In the genomic region with DNA sequence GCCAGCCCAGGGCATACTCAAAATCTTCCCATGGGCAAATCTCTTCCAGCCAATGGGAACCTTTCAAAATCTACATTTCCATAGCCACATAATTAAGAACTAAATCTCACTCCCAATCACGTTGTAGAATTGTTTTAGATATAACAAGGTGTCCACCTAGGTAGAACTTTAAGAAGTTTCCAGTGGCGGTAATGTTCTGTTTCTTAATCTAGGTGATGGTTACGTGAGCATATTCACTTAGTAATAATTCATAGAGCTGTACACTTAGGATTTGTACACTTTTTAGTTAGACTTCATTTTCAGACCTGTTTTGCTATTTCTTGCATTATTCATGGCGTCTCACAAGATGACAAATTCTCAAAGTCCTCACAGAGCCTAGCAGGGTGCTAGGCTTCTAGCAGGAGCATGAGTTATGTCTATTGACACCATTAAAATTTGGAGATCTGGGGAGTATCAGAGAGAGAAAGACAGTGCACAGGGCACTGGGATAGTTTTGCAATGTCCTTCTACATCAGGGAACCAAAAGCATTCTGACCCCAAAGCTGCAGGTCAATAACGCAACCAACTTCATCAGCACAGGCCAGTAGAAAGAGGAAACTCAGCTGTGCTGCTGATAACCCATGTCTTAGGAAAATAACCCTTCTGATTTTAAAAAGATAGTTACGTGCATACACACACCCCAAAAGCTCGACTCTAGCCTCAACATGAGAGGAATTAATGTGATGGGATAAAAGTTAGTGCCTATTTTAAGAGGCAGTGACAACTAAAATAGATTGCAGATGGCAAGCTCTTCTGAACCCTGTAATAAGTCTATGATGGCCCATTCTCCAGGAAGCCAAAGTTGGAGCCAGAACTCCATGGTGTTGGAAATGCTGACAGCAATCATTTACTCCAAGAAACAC, we compare ENCODE assay signal across 13 cellular contexts.
DNase-seq lines count a peak whose midpoint lies in the region; ATAC-seq, FAIRE-seq and TF ChIP-seq lines count a peak whose summit lies in the region.
"Had no signal": no experiment of that assay in that cellular context is flagged by ENCODE, and none has a peak within 500 bp of the region (broad histone marks: within the 10 kb centered on the region; RNA-seq: fewer than 3 reads in every experiment).

No MANE protein-coding gene starts in this region.

- no peak for TF ChIP-seq EP300 in A549 (IDR thresholded peaks at IDR 0.05)

- no peak overlapping the region for H3K4me3 ChIP-seq in A549
- no peak overlapping the region for H3K4me3 ChIP-seq in adrenal gland
- no peak overlapping the region for H3K4me3 ChIP-seq in mucosa of descending colon
- H3K4me3 ChIP-seq in MM.1S (ENCODE audit: low read length), result no peak overlapping the region

- H3K27ac Mint-ChIP-seq in IgD-negative memory B cell, result peak overlapping the region; percentile 39 to 85 (median 51)
- H3K27ac Mint-ChIP-seq: CD4-positive, CD25-positive, alpha-beta regulatory T cell had no signal

- no peaks in the 10 kb centered on the region for H3K9me3 Mint-ChIP-seq in IgD-negative memory B cell

- DNase-seq in A549 (ENCODE audit: low read depth in 1 of 2, low spot score in 1 of 2) (no peak), adrenal gland (peak in 5 of 7 donors; percentile 33 to 67 (median 43)), mucosa of descending colon (no peak), KBM-7 (no peak), MM.1S (no peak), NAMALWA (ENCODE audit: low spot score) (no peak), HEK293T (ENCODE audit: extremely low spot score) (no peak)
- DNase-seq: cerebellar nuclear complex, NCI-H524 treated with DMSO at 0.1 percent for 48 hours had no signal

- FAIRE-seq in A549 (lab: Jason Lieb, UNC), result no peak
- FAIRE-seq: H54 had no signal

- H3K9ac ChIP-seq in MM.1S (ENCODE audit: low read length), result no peak overlapping the region

- no peak overlapping the region for H2AFZ ChIP-seq in MM.1S (ENCODE audit: low read length)

- in situ Hi-C loops in KBM-7 (cut with MboI; ENCODE audit: low pct_unique_long_range_greater_than_20kb, low sequenced_read_pairs), result no loop called here

- TF ChIP-seq POLR2A in A549 (IDR thresholded peaks at IDR 0.05; ENCODE audit: low read length), result no peak
- TF ChIP-seq POLR2A in adrenal gland (IDR thresholded peaks at IDR 0.05), result no peak

- peaks cover 18 to 47% (median 47%) of the 10 kb centered on the region in 3 donors for H3K4me1 Mint-ChIP-seq in IgD-negative memory B cell

- H3K27ac ChIP-seq in A549, result peak overlapping the region; percentile 50 to 66; a peak in 4 of 6 replicates
- H3K27ac ChIP-seq in adrenal gland, result peak overlapping the region in 3 of 5 donors; percentile 6 to 80 (median 62)
- H3K27ac ChIP-seq in MM.1S (ENCODE audit: low read length), result no peak overlapping the region

- TF ChIP-seq CTCF in A549 (IDR thresholded peaks at IDR 0.05) (no peak), adrenal gland (IDR thresholded peaks at IDR 0.05) (no peak), mucosa of descending colon (IDR thresholded peaks at IDR 0.05) (no peak), MM.1S (IDR thresholded peaks at IDR 0.05; ENCODE audit: low read length) (no peak)

- H3K9me2 ChIP-seq in MM.1S (replicated peaks; ENCODE audit: insufficient read depth, low read length), result no peaks in the 10 kb centered on the region

- H3K27me3 ChIP-seq in adrenal gland (no peaks in the 10 kb centered on the region), MM.1S (replicated peaks; ENCODE audit: insufficient read depth, low read length) (no peaks in the 10 kb centered on the region)

- intact Hi-C loops in adrenal gland (cut with DNase I), result no loop called here
- intact Hi-C loops in mucosa of descending colon (cut with DNase I, micrococcal nuclease), result no loop called here

- ATAC-seq in A549, result no peak
- peak; percentile 45 for ATAC-seq in mucosa of descending colon

- no peak for TF ChIP-seq RAD21 in A549 (conservative IDR thresholded peaks at IDR 0.05 in 1 of 2, IDR thresholded peaks at IDR 0.05 in 1 of 2)

- H3K4me2 ChIP-seq in A549 (no peak overlapping the region), MM.1S (ENCODE audit: low read depth, low read length) (no peak overlapping the region)

- H3K9me3 ChIP-seq in A549 (no peaks in the 10 kb centered on the region), adrenal gland (replicated peaks in 1 of 3) (no peaks in the 10 kb centered on the region), mucosa of descending colon (no peaks in the 10 kb centered on the region), MM.1S (replicated peaks; ENCODE audit: insufficient read depth, low read length) (no peaks in the 10 kb centered on the region)

- H3K4me3 Mint-ChIP-seq in IgD-negative memory B cell, result peak overlapping the region in 2 of 4 donors; percentile 2 to 62
- H3K4me3 Mint-ChIP-seq: activated T-helper 1 cell treated with anti-CD3 and anti-CD28 coated beads, Interleukin-12 subunit alpha, Interleukin-12 subunit beta, Interleukin-2, Interleukin-4 antibody, amounts not matched to agents 30 ng/mL and 10 ng/mL and 1 ng/mL, durations not matched to agents 14 hours and 24 hours and 36 hours; CD4-positive, CD25-positive, alpha-beta regulatory T cell had no signal

- H4K20me1 ChIP-seq in MM.1S (ENCODE audit: insufficient read depth, low read length), result no peaks in the 10 kb centered on the region

- no peaks in the 10 kb centered on the region for H3K36me3 ChIP-seq in adrenal gland (replicated peaks in 1 of 2)
- H3K36me3 ChIP-seq in mucosa of descending colon (ENCODE audit: low read depth), result no peaks in the 10 kb centered on the region
- H3K36me3 ChIP-seq in MM.1S (replicated peaks; ENCODE audit: insufficient read depth, low read length), result no peaks in the 10 kb centered on the region

- no peaks in the 10 kb centered on the region for H3F3A ChIP-seq in MM.1S (ENCODE audit: insufficient read depth, low read length)

- H3K27me3 Mint-ChIP-seq in IgD-negative memory B cell, result no peaks in the 10 kb centered on the region
- H3K27me3 Mint-ChIP-seq: CD4-positive, CD25-positive, alpha-beta regulatory T cell had no signal

- 91% methylated on average over 7 of the region's 7 CpGs for WGBS in A549 (ENCODE audit: missing lambda C conversion rate)
- 69 to 81% (median 77%) methylated on average over 7 of the region's 7 CpGs for WGBS in adrenal gland, 4 donors

- CTCF ChIA-PET in A549 (lab: Yijun Ruan, JAX), result interaction anchor here (1.3 to 1.8 kb wide), 2 partner anchors 12 to 17 kb away, joined by 4 to 5 read pairs; no protein-coding TSS in a partner anchor
- CTCF ChIA-PET in HEK293T (lab: Yijun Ruan, JAX), result no interaction called here

- H3K79me2 ChIP-seq in MM.1S (ENCODE audit: low read length), result no peaks in the 10 kb centered on the region

- POLR2A ChIA-PET in A549 (lab: Yijun Ruan, JAX), result no interaction called here
- POLR2A ChIA-PET in HEK293T (lab: Yijun Ruan, JAX), result no interaction called here

- peaks cover 20% of the 10 kb centered on the region for H3K4me1 ChIP-seq in A549
- peaks cover 5 to 9% of the 10 kb centered on the region in 2 donors for H3K4me1 ChIP-seq in adrenal gland (replicated peaks in 1 of 2)
- H3K4me1 ChIP-seq in mucosa of descending colon (ENCODE audit: low read depth), result no peaks in the 10 kb centered on the region
- no peaks in the 10 kb centered on the region for H3K4me1 ChIP-seq in MM.1S (ENCODE audit: low read length)

- no peaks in the 10 kb centered on the region for H3K36me3 Mint-ChIP-seq in IgD-negative memory B cell
- H3K36me3 Mint-ChIP-seq: CD4-positive, CD25-positive, alpha-beta regulatory T cell had no signal

TF ChIP-seq in A549, 52 proteins besides CTCF, POLR2A, EP300 and RAD21 (continues in another document):
- TF ChIP-seq KDM1A (IDR thresholded peaks at IDR 0.05; ENCODE audit: low read depth) (no peak), NFE2L2 (conservative IDR thresholded peaks at IDR 0.05; ENCODE audit: low read length) (no peak), ESRRA (IDR thresholded peaks at IDR 0.05; ENCODE audit: borderline replicate concordance, low read length) (no peak), BHLHE40 (IDR thresholded peaks at IDR 0.05; ENCODE audit: low read depth, low read length) (no peak), GATA3 (IDR thresholded peaks at IDR 0.05; ENCODE audit: borderline replicate concordance) (no peak)
- TF ChIP-seq, protein P1, sequence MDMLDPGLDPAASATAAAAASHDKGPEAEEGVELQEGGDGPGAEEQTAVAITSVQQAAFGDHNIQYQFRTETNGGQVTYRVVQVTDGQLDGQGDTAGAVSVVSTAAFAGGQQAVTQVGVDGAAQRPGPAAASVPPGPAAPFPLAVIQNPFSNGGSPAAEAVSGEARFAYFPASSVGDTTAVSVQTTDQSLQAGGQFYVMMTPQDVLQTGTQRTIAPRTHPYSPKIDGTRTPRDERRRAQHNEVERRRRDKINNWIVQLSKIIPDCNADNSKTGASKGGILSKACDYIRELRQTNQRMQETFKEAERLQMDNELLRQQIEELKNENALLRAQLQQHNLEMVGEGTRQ (IDR thresholded peaks at IDR 0.05), result no peak
- TF ChIP-seq, protein P2, sequence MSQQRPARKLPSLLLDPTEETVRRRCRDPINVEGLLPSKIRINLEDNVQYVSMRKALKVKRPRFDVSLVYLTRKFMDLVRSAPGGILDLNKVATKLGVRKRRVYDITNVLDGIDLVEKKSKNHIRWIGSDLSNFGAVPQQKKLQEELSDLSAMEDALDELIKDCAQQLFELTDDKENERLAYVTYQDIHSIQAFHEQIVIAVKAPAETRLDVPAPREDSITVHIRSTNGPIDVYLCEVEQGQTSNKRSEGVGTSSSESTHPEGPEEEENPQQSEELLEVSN (IDR thresholded peaks at IDR 0.05; ENCODE audit: borderline replicate concordance, low read depth), result no peak

TF ChIP-seq in HEK293T, 16 proteins besides CTCF, POLR2A, EP300 and RAD21:
- no peak for TF ChIP-seq SP1 (IDR thresholded peaks at IDR 0.05)
- no peak for TF ChIP-seq LEF1 (IDR thresholded peaks at IDR 0.05; ENCODE audit: borderline replicate concordance)
- no peak for TF ChIP-seq FOXM1 (IDR thresholded peaks at IDR 0.05; ENCODE audit: borderline replicate concordance)
- TF ChIP-seq ELF4 (IDR thresholded peaks at IDR 0.05), result no peak
- TF ChIP-seq NFRKB (IDR thresholded peaks at IDR 0.05), result no peak
- TF ChIP-seq PKNOX1 (IDR thresholded peaks at IDR 0.05), result no peak
- no peak for TF ChIP-seq SUZ12 (IDR thresholded peaks at IDR 0.05)
TF ChIP-seq in HEK293T: peak in this region for 0.

Comparison
In these comparisons a context has a peak if more than half of its experiments do, and no peak if none do; other contexts are left out.
1. DNase-seq: peak in adrenal gland (5 of 7); none in A549 (0 of 2), mucosa of descending colon (0 of 3), KBM-7 (single experiment), MM.1S (single experiment), NAMALWA (single experiment) and HEK293T (single experiment).